In genomic region chr12:6884539-6884938, GRCh38 we compare ENCODE assay signal across 18 cellular contexts.
"Had no signal": no experiment of that assay in that cellular context is flagged by ENCODE, and none has a peak within 500 bp of the region (broad histone marks: within the 10 kb centered on the region; RNA-seq: fewer than 3 reads in every experiment).

No MANE protein-coding gene starts in this region.

- H3K4me1 ChIP-seq: adrenal gland, colonic mucosa, gastrocnemius medialis, parathyroid adenoma, uterus had no signal

- H3K27ac ChIP-seq: adrenal gland, colonic mucosa, esophagus squamous epithelium, gastrocnemius medialis, lower lobe of right lung, parathyroid adenoma, uterus had no signal

- H3K4me3 ChIP-seq: adrenal gland, colonic mucosa, esophagus squamous epithelium, gastrocnemius medialis, lower lobe of right lung, smooth muscle cell, uterus had no signal

- H3K9ac ChIP-seq: parathyroid adenoma had no signal

- ATAC-seq: gastrocnemius medialis; left colon; lower lobe of right lung; naive thymus-derived CD8-positive, alpha-beta T cell; stimulated activated naive B cell treated with anti-CD40 and anti-IgM and Interleukin-4, amounts not matched to agents 10 μg/mL and 1 μg/mL and 100 μg/mL, for 72 hours; T-cell had no signal

- H3K27me3 Mint-ChIP-seq: activated naive CD8-positive, alpha-beta T cell; central memory CD8-positive, alpha-beta T cell; naive thymus-derived CD8-positive, alpha-beta T cell; stimulated activated naive B cell treated with anti-CD40 and anti-IgM and Interleukin-4, amounts not matched to agents 10 μg/mL and 1 μg/mL and 100 μg/mL, for 72 hours; T-cell had no signal

- H3K27me3 ChIP-seq: adrenal gland, colonic mucosa, esophagus squamous epithelium, gastrocnemius medialis, uterus had no signal

- H3K4me1 Mint-ChIP-seq: central memory CD8-positive, alpha-beta T cell; stimulated activated naive B cell treated with anti-CD40 and anti-IgM and Interleukin-4, amounts not matched to agents 10 μg/mL and 1 μg/mL and 100 μg/mL, for 72 hours; T-cell had no signal

- DNase-seq: activated T-cell treated with anti-CD3 and anti-CD28 coated beads, Interleukin-2, amount 50 U/mL, for 1 hour; adrenal gland; colonic mucosa; esophagus squamous epithelium; gastrocnemius medialis; hypothalamus; left colon; lower lobe of right lung; naive thymus-derived CD8-positive, alpha-beta T cell; stimulated activated CD4-positive, alpha-beta T cell treated with anti-CD3 and anti-CD28 coated beads, Interleukin-15, amount 100 ng/mL, for 24 hours; stimulated activated CD8-positive, alpha-beta memory T cell treated with anti-CD3 and anti-CD28 coated beads, Interleukin-4, amount 100 ng/mL, for 48 hours; stimulated activated naive B cell treated with anti-CD40 and anti-IgM and Interleukin-4, amounts not matched to agents 10 μg/mL and 1 μg/mL and 100 μg/mL, for 72 hours; T-cell; uterus had no signal

- H3K36me3 ChIP-seq: colonic mucosa, uterus had no signal

- H3K27ac Mint-ChIP-seq: stimulated activated naive B cell treated with anti-CD40 and anti-IgM and Interleukin-4, amounts not matched to agents 10 μg/mL and 1 μg/mL and 100 μg/mL, for 72 hours; T-cell had no signal

- H3K9me3 ChIP-seq: adrenal gland, colonic mucosa, esophagus squamous epithelium, gastrocnemius medialis, lower lobe of right lung, uterus had no signal

- H3K4me3 Mint-ChIP-seq: activated naive CD8-positive, alpha-beta T cell; central memory CD8-positive, alpha-beta T cell; naive thymus-derived CD8-positive, alpha-beta T cell; stimulated activated naive B cell treated with anti-CD40 and anti-IgM and Interleukin-4, amounts not matched to agents 10 μg/mL and 1 μg/mL and 100 μg/mL, for 72 hours; T-cell had no signal

- H3K9me3 Mint-ChIP-seq: central memory CD8-positive, alpha-beta T cell; naive thymus-derived CD8-positive, alpha-beta T cell; stimulated activated naive B cell treated with anti-CD40 and anti-IgM and Interleukin-4, amounts not matched to agents 10 μg/mL and 1 μg/mL and 100 μg/mL, for 72 hours; T-cell had no signal
